Comparison of ENCODE assay signal across 15 cellular contexts in genomic region chr4:57191523-57192034, GRCh38.
DNase-seq lines count a peak whose midpoint lies in the region; TF ChIP-seq lines count a peak whose summit lies in the region.
"Had no signal": no experiment of that assay in that cellular context is flagged by ENCODE, and none has a peak within 500 bp of the region (broad histone marks: within the 10 kb centered on the region; RNA-seq: fewer than 3 reads in every experiment).

No MANE protein-coding gene starts in this region.

- peaks cover 2% of the 10 kb centered on the region for H3K36me3 Mint-ChIP-seq in progenitor cell of endocrine pancreas (ENCODE audit: insufficient read depth)
- H3K36me3 Mint-ChIP-seq: natural killer cell had no signal

- peaks cover 17% of the 10 kb centered on the region for H3K4me1 Mint-ChIP-seq in progenitor cell of endocrine pancreas (ENCODE audit: low read depth)
- H3K4me1 Mint-ChIP-seq: activated CD4-positive, alpha-beta T cell treated with anti-CD3 and anti-CD28 coated beads, Interleukin-2, amount 10 ng/mL, durations not matched to agents 24 days and 14 days; natural killer cell had no signal

- no peaks in the 10 kb centered on the region for H3K9me2 ChIP-seq in hepatocyte (replicated peaks; ENCODE audit: insufficient read depth)

- H3K9me3 ChIP-seq in NT2/D1 (ENCODE audit: insufficient read depth, low read length) = peaks cover 8% of the 10 kb centered on the region
- H3K9me3 ChIP-seq in hepatocyte (ENCODE audit: low read depth) = no peaks in the 10 kb centered on the region
- H3K9me3 ChIP-seq: Peyer's patch, testis had no signal

- H3K27ac ChIP-seq in hepatocyte = peak overlapping the region; percentile 49
- H3K27ac ChIP-seq: C4-2B, Peyer's patch, testis had no signal

- H2AFZ ChIP-seq in hepatocyte = no peak overlapping the region

- peaks cover 3% of the 10 kb centered on the region for H3K9me3 Mint-ChIP-seq in progenitor cell of endocrine pancreas (ENCODE audit: low read depth)
- H3K9me3 Mint-ChIP-seq: activated CD4-positive, alpha-beta T cell treated with anti-CD3 and anti-CD28 coated beads, Interleukin-2, amount 10 ng/mL, durations not matched to agents 24 days and 14 days; activated T-cell treated with anti-CD3 and anti-CD28 coated beads, Interleukin-2, amount 50 U/mL, for 72 hours; natural killer cell; T-helper 1 cell treated with Interleukin-12 subunit alpha and Interleukin-12 subunit beta and Interleukin-4 antibody, amounts not matched to agents 30 μg/mL and 1 μg/mL, for 36 hours had no signal

- H4K20me1 ChIP-seq in hepatocyte (ENCODE audit: insufficient read depth, poor library complexity, severe bottlenecking) = no peaks in the 10 kb centered on the region

- H3K27me3 Mint-ChIP-seq in progenitor cell of endocrine pancreas = peaks cover 20% of the 10 kb centered on the region

- POLR2A ChIA-PET in HEK293T (lab: Yijun Ruan, JAX) = no interaction called here

- peak overlapping the region; percentile 46 for H3K4me2 ChIP-seq in hepatocyte

- no peaks in the 10 kb centered on the region for H3K79me2 ChIP-seq in hepatocyte

- H3K36me3 ChIP-seq in NT2/D1 (ENCODE audit: insufficient read depth, insufficient read length, low read length) (no peaks in the 10 kb centered on the region), hepatocyte (replicated peaks; ENCODE audit: insufficient read depth, low read depth) (no peaks in the 10 kb centered on the region)
- H3K36me3 ChIP-seq: Peyer's patch had no signal

- no peak overlapping the region for H3K27ac Mint-ChIP-seq in progenitor cell of endocrine pancreas
- H3K27ac Mint-ChIP-seq: activated CD4-positive, alpha-beta T cell treated with anti-CD3 and anti-CD28 coated beads, Interleukin-2, amount 10 ng/mL, durations not matched to agents 24 days and 14 days; activated T-cell treated with anti-CD3 and anti-CD28 coated beads, Interleukin-2, amount 50 U/mL, for 72 hours; natural killer cell; T-helper 1 cell treated with Interleukin-12 subunit alpha and Interleukin-12 subunit beta and Interleukin-4 antibody, amounts not matched to agents 30 μg/mL and 1 μg/mL, for 36 hours had no signal

- H3K4me1 ChIP-seq in NT2/D1 (ENCODE audit: insufficient read depth, insufficient read length) (peaks cover 7% of the 10 kb centered on the region), hepatocyte (ENCODE audit: insufficient read depth) (peaks cover 18% of the 10 kb centered on the region)
- H3K4me1 ChIP-seq: testis had no signal

- CTCF ChIA-PET in HEK293T (lab: Yijun Ruan, JAX) = interaction anchor here (0.8 to 1.8 kb wide), 22 partner anchors 8 to 408 kb away, joined by 3 to 16 read pairs (median 4); no protein-coding TSS in a partner anchor

- no peaks in the 10 kb centered on the region for H3K27me3 ChIP-seq in NT2/D1 (ENCODE audit: insufficient read depth, insufficient read length)
- H3K27me3 ChIP-seq in hepatocyte = no peaks in the 10 kb centered on the region
- H3K27me3 ChIP-seq: Peyer's patch, testis had no signal

- H3K9ac ChIP-seq in NT2/D1 (ENCODE audit: insufficient read length, low read depth) = no peak overlapping the region

- H3K4me3 ChIP-seq in NT2/D1 (ENCODE audit: insufficient read length, low read depth) = no peak overlapping the region
- no peak overlapping the region for H3K4me3 ChIP-seq in hepatocyte
- H3K4me3 ChIP-seq: Peyer's patch, testis had no signal

- WGBS in hepatocyte (ENCODE audit: low lambda C conversion rate, missing lambda C conversion rate) = 13% methylated on average over 1 of the region's 1 CpG

- no peak for TF ChIP-seq CTCF in hepatocyte (IDR thresholded peaks at IDR 0.05; ENCODE audit: poor library complexity)
- no peak for TF ChIP-seq CTCF in progenitor cell of endocrine pancreas (IDR thresholded peaks at IDR 0.05; ENCODE audit: unreplicated experiment)

- H3K4me3 Mint-ChIP-seq in progenitor cell of endocrine pancreas (ENCODE audit: low read depth) = no peak overlapping the region
- H3K4me3 Mint-ChIP-seq: activated CD4-positive, alpha-beta T cell treated with anti-CD3 and anti-CD28 coated beads, Interleukin-2, amount 10 ng/mL, durations not matched to agents 24 days and 14 days; activated T-cell treated with anti-CD3 and anti-CD28 coated beads, Interleukin-2, amount 50 U/mL, for 72 hours; natural killer cell; T-helper 1 cell treated with Interleukin-12 subunit alpha and Interleukin-12 subunit beta and Interleukin-4 antibody, amounts not matched to agents 30 μg/mL and 1 μg/mL, for 36 hours had no signal

- DNase-seq in HEK293T (ENCODE audit: extremely low spot score) (peak; percentile 10), NT2/D1 (ENCODE audit: low read depth, low spot score) (peak; percentile 52), hepatocyte (ENCODE audit: low spot score) (peak; percentile 84), renal cortical epithelial cell (ENCODE audit: low read depth) (peak; percentile 59), NCI-H226 (no peak), GM03348 (ENCODE audit: low spot score) (no peak), progenitor cell of endocrine pancreas (ENCODE audit: low spot score, unreplicated experiment) (no peak)
- no peak for DNase-seq in stimulated activated CD4-positive, alpha-beta T cell treated with anti-CD3 and anti-CD28 coated beads, Interleukin-4, amount 100 ng/mL, for 1 hour
- DNase-seq: natural killer cell, Peyer's patch had no signal

TF ChIP-seq in HEK293T, 16 proteins besides CTCF, POLR2A, EP300 and RAD21:
- no peak for TF ChIP-seq FOXK2 (IDR thresholded peaks at IDR 0.05)
- no peak for TF ChIP-seq LEF1 (IDR thresholded peaks at IDR 0.05; ENCODE audit: borderline replicate concordance)
- TF ChIP-seq SUZ12 (IDR thresholded peaks at IDR 0.05) = no peak
- TF ChIP-seq CTBP1 (IDR thresholded peaks at IDR 0.05; ENCODE audit: borderline replicate concordance) = no peak
- TF ChIP-seq ELF4 (IDR thresholded peaks at IDR 0.05) = no peak
- TF ChIP-seq ZNF384 (IDR thresholded peaks at IDR 0.05) = no peak
- TF ChIP-seq L3MBTL2 (conservative IDR thresholded peaks at IDR 0.05) = no peak
- no peak for TF ChIP-seq FOXM1 (IDR thresholded peaks at IDR 0.05; ENCODE audit: borderline replicate concordance)
- no peak for TF ChIP-seq HDGF (IDR thresholded peaks at IDR 0.05; ENCODE audit: borderline replicate concordance)
- no peak for TF ChIP-seq ARNT (IDR thresholded peaks at IDR 0.05)
- TF ChIP-seq NFRKB (IDR thresholded peaks at IDR 0.05) = no peak
- no peak for TF ChIP-seq FOXA1 (IDR thresholded peaks at IDR 0.05)
- no peak for TF ChIP-seq BHLHE40 (IDR thresholded peaks at IDR 0.05; ENCODE audit: borderline replicate concordance)
- TF ChIP-seq TARDBP (IDR thresholded peaks at IDR 0.05) = no peak
- no peak for TF ChIP-seq PKNOX1 (IDR thresholded peaks at IDR 0.05)
- TF ChIP-seq SP1 (IDR thresholded peaks at IDR 0.05) = no peak
TF ChIP-seq in HEK293T: peak in this region for 0.

Comparison
In these comparisons a context has a peak if more than half of its experiments do, and no peak if none do; other contexts are left out.
1. DNase-seq: peak in HEK293T (single experiment), NT2/D1 (single experiment), hepatocyte (single experiment) and renal cortical epithelial cell (single experiment); none in NCI-H226 (single experiment), GM03348 (single experiment), progenitor cell of endocrine pancreas (single experiment) and stimulated activated CD4-positive, alpha-beta T cell treated with anti-CD3 and anti-CD28 coated beads, Interleukin-4, amount 100 ng/mL, for 1 hour (single experiment).